Comparison of ENCODE assay signal across 17 cellular contexts in genomic region chr2:23569761-23570383, GRCh38.
"Had no signal": no experiment of that assay in that cellular context is flagged by ENCODE, and none has a peak within 500 bp of the region (broad histone marks: within the 10 kb centered on the region; RNA-seq: fewer than 3 reads in every experiment).

No MANE protein-coding gene starts in this region.

- H3K36me3 ChIP-seq: right atrium auricular region, thoracic aorta had no signal

- H3K4me1 ChIP-seq: body of pancreas had no signal

- H3K4me3 ChIP-seq: body of pancreas, dorsolateral prefrontal cortex, lung, right atrium auricular region, thoracic aorta had no signal

- H3K27ac Mint-ChIP-seq: activated CD4-positive, alpha-beta memory T cell treated with anti-CD3 and anti-CD28 coated beads, Interleukin-2, amount 10 ng/mL, durations not matched to agents 7 days and 5 days; activated CD8-positive, alpha-beta memory T cell treated with anti-CD3 and anti-CD28 coated beads, Interleukin-2, amount 10 ng/mL, durations not matched to agents 7 days and 5 days; endodermal cell; natural killer cell treated with Interleukin-12 subunit alpha and Interleukin-12 subunit beta and Interleukin-15 and Interleukin-18, amount 100 ng/mL, for 72 hours; stimulated activated naive CD8-positive, alpha-beta T cell treated with anti-CD3 and anti-CD28 coated beads, Interleukin-15, amount 100 ng/mL, for 72 hours; T-cell had no signal

- H3K4me1 Mint-ChIP-seq: activated CD4-positive, alpha-beta memory T cell treated with anti-CD3 and anti-CD28 coated beads, Interleukin-2, amount 10 ng/mL, durations not matched to agents 7 days and 5 days; activated CD8-positive, alpha-beta memory T cell treated with anti-CD3 and anti-CD28 coated beads, Interleukin-2, amount 10 ng/mL, durations not matched to agents 7 days and 5 days; stimulated activated naive CD8-positive, alpha-beta T cell treated with anti-CD3 and anti-CD28 coated beads, Interleukin-15, amount 100 ng/mL, for 72 hours; T-cell had no signal

- H3K27me3 Mint-ChIP-seq: stimulated activated naive CD8-positive, alpha-beta T cell treated with anti-CD3 and anti-CD28 coated beads, Interleukin-15, amount 100 ng/mL, for 72 hours; T-cell had no signal

- H3K27me3 ChIP-seq: body of pancreas, dorsolateral prefrontal cortex, right atrium auricular region had no signal

- H3K4me3 Mint-ChIP-seq: activated CD4-positive, alpha-beta memory T cell treated with anti-CD3 and anti-CD28 coated beads, Interleukin-2, amount 10 ng/mL, durations not matched to agents 7 days and 5 days; activated CD8-positive, alpha-beta memory T cell treated with anti-CD3 and anti-CD28 coated beads, Interleukin-2, amount 10 ng/mL, durations not matched to agents 7 days and 5 days; endodermal cell; natural killer cell treated with Interleukin-12 subunit alpha and Interleukin-12 subunit beta and Interleukin-15 and Interleukin-18, amount 100 ng/mL, for 72 hours; stimulated activated naive CD8-positive, alpha-beta T cell treated with anti-CD3 and anti-CD28 coated beads, Interleukin-15, amount 100 ng/mL, for 72 hours; T-cell had no signal

- H3K27ac ChIP-seq: body of pancreas, dorsolateral prefrontal cortex, right atrium auricular region had no signal

- DNase-seq: activated CD4-positive, alpha-beta memory T cell treated with anti-CD3 and anti-CD28 coated beads, Interleukin-2, amount 10 ng/mL, durations not matched to agents 7 days and 5 days; activated CD4-positive, alpha-beta T cell treated with anti-CD3 and anti-CD28 coated beads for 48 hours; activated CD4-positive, CD25-positive, alpha-beta regulatory T cell; activated CD8-positive, alpha-beta memory T cell treated with anti-CD3 and anti-CD28 coated beads, Interleukin-2, amount 10 ng/mL, durations not matched to agents 7 days and 5 days; activated naive CD4-positive, alpha-beta T cell; body of pancreas; dorsolateral prefrontal cortex; endodermal cell; kidney; stimulated activated naive CD8-positive, alpha-beta T cell treated with anti-CD3 and anti-CD28 coated beads, Interleukin-15, amount 100 ng/mL, for 72 hours; T-cell had no signal

- H3K9me3 ChIP-seq: body of pancreas, right atrium auricular region, thoracic aorta had no signal

- H3K36me3 Mint-ChIP-seq: activated CD8-positive, alpha-beta memory T cell treated with anti-CD3 and anti-CD28 coated beads, Interleukin-2, amount 10 ng/mL, durations not matched to agents 7 days and 5 days; natural killer cell treated with Interleukin-12 subunit alpha and Interleukin-12 subunit beta and Interleukin-15 and Interleukin-18, amount 100 ng/mL, for 72 hours; T-cell had no signal

- H3K9me3 Mint-ChIP-seq: activated CD4-positive, alpha-beta memory T cell treated with anti-CD3 and anti-CD28 coated beads, Interleukin-2, amount 10 ng/mL, durations not matched to agents 7 days and 5 days; endodermal cell; natural killer cell treated with Interleukin-12 subunit alpha and Interleukin-12 subunit beta and Interleukin-15 and Interleukin-18, amount 100 ng/mL, for 72 hours; stimulated activated naive CD8-positive, alpha-beta T cell treated with anti-CD3 and anti-CD28 coated beads, Interleukin-15, amount 100 ng/mL, for 72 hours; T-cell had no signal

- ATAC-seq: activated CD8-positive, alpha-beta memory T cell treated with anti-CD3 and anti-CD28 coated beads, Interleukin-2, amount 10 ng/mL, durations not matched to agents 7 days and 5 days; body of pancreas; left lobe of liver; natural killer cell treated with Interleukin-12 subunit alpha and Interleukin-12 subunit beta and Interleukin-15 and Interleukin-18, amount 100 ng/mL, for 72 hours; SK-N-SH treated with all-trans-retinoic acid at 6 μM for 48 hours; stimulated activated naive CD8-positive, alpha-beta T cell treated with anti-CD3 and anti-CD28 coated beads, Interleukin-15, amount 100 ng/mL, for 72 hours; T-cell had no signal
